30 cellular contexts compared by ENCODE assay signal in the genomic region with DNA sequence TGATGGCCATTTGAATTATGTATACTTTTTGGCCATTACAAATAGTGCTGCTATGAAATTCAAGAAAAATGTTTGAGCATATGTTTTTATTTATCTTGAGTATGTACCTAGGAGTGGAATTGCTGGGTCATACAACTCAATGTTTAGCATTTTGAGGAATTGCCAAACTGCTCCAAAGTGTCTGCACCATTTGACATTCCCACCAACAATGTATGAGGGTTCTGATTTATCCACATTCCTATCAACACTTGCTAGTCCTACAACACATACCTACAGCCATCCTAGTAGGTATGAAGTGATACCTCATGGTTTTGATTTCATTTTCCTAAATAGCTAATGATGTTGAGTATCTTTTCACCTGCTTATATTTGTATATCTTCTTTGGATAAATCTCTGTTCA.
DNase-seq lines count a peak whose midpoint lies in the region; ATAC-seq, FAIRE-seq and TF ChIP-seq lines count a peak whose summit lies in the region.
"Had no signal": no experiment of that assay in that cellular context is flagged by ENCODE, and none has a peak within 500 bp of the region (broad histone marks: within the 10 kb centered on the region; RNA-seq: fewer than 3 reads in every experiment).

No MANE protein-coding gene starts in this region.

- no peak overlapping the region for H3K14ac ChIP-seq in trophoblast cell (ENCODE audit: low read length)

- no peak for TF ChIP-seq POLR2A in A549 (IDR thresholded peaks at IDR 0.05; ENCODE audit: low read length)

- no peak overlapping the region for H3K4me3 ChIP-seq in A549
- no peak overlapping the region for H3K4me3 ChIP-seq in trophoblast cell (ENCODE audit: low read depth, low read length)
- H3K4me3 ChIP-seq: BLaER1; BLaER1 treated with 17β-estradiol and CSF1 and Interleukin-3, amounts not matched to agents 10 nM and 100 nM had no signal

- POLR2A ChIA-PET in A549 (lab: Yijun Ruan, JAX), result no interaction called here

- no peak overlapping the region for H3K4ac ChIP-seq in trophoblast cell (ENCODE audit: low read depth, low read length)

- no peak overlapping the region for H2AFZ ChIP-seq in trophoblast cell (ENCODE audit: insufficient read depth, low read length, poor library complexity)

- TF ChIP-seq CTCF in A549 (IDR thresholded peaks at IDR 0.05), result no peak

- DNase-seq in A549 (ENCODE audit: low read depth in 1 of 2, low spot score in 1 of 2) (no peak), trophoblast cell (peak; percentile 78 to 93)
- DNase-seq in activated CD8-positive, alpha-beta memory T cell treated with anti-CD3 and anti-CD28 coated beads for 24 hours, result no peak
- DNase-seq: 8988T; ACHN; AML-193; BE2C; C1 segment of cervical spinal cord; Caco-2; Calu3; CD4-positive, alpha-beta memory T cell; CD4-positive, alpha-beta T cell; CD4-positive, CD25-positive, alpha-beta regulatory T cell; CD8-positive, alpha-beta memory T cell; CD8-positive, alpha-beta T cell; COR-L47; DMS 273 treated with DMSO at 0.1 percent for 48 hours; DMS153; DMS53; DMS79; DMS79 treated with DMSO at 0.1 percent for 48 hours; DND-41; EL had no signal

- ATAC-seq in A549 (no peak), HG02678 (IDR thresholded peaks at IDR 0.05; ENCODE audit: unreplicated experiment) (no peak)
- ATAC-seq: CD8-positive, alpha-beta T cell had no signal

- H3K79me2 ChIP-seq in trophoblast cell (ENCODE audit: control insufficient read depth, insufficient read depth, low read length, poor library complexity), result no peaks in the 10 kb centered on the region

- H2AK5ac ChIP-seq in trophoblast cell (ENCODE audit: low read length), result no peak overlapping the region

- H2BK120ac ChIP-seq in trophoblast cell (ENCODE audit: insufficient read depth, low read length, poor library complexity), result no peak overlapping the region

- H4K91ac ChIP-seq in trophoblast cell (ENCODE audit: low read depth, low read length), result no peak overlapping the region

- H3K23ac ChIP-seq in trophoblast cell (ENCODE audit: low read length), result no peak overlapping the region

- H2BK12ac ChIP-seq in trophoblast cell (ENCODE audit: low read length), result no peak overlapping the region

- no peak overlapping the region for H4K8ac ChIP-seq in trophoblast cell (ENCODE audit: low read depth, low read length)

- TF ChIP-seq EP300 in A549 (IDR thresholded peaks at IDR 0.05), result no peak

- no peaks in the 10 kb centered on the region for H3K36me3 ChIP-seq in trophoblast cell (ENCODE audit: control insufficient read depth in 1 of 2, insufficient read depth in 2 of 2, low read length in 2 of 2)
- H3K36me3 ChIP-seq: BE2C; BLaER1; BLaER1 treated with 17β-estradiol and CSF1 and Interleukin-3, amounts not matched to agents 10 nM and 100 nM had no signal

- no peaks in the 10 kb centered on the region for H3K79me1 ChIP-seq in trophoblast cell (ENCODE audit: low read length)

- H3K27me3 ChIP-seq in trophoblast cell (ENCODE audit: insufficient read depth, low read length), result no peaks in the 10 kb centered on the region
- H3K27me3 ChIP-seq: BE2C; BLaER1; BLaER1 treated with 17β-estradiol and CSF1 and Interleukin-3, amounts not matched to agents 10 nM and 100 nM had no signal

- no peak overlapping the region for H3K18ac ChIP-seq in trophoblast cell (ENCODE audit: low read length)

- H3K9ac ChIP-seq in trophoblast cell (ENCODE audit: low read length), result no peak overlapping the region
- H3K9ac ChIP-seq: BLaER1; BLaER1 treated with 17β-estradiol and CSF1 and Interleukin-3, amounts not matched to agents 10 nM and 100 nM had no signal

- H3K27ac ChIP-seq in A549 (no peak overlapping the region), trophoblast cell (ENCODE audit: low read depth, low read length) (no peak overlapping the region)
- H3K27ac ChIP-seq: 22Rv1; BLaER1; BLaER1 treated with 17β-estradiol and CSF1 and Interleukin-3, amounts not matched to agents 10 nM and 100 nM; C4-2B had no signal

- no peak overlapping the region for H2BK5ac ChIP-seq in trophoblast cell (ENCODE audit: low read depth, low read length, poor library complexity)

- H3K4me2 ChIP-seq in A549 (no peak overlapping the region), trophoblast cell (ENCODE audit: low read length) (no peak overlapping the region)
- H3K4me2 ChIP-seq: BLaER1; BLaER1 treated with 17β-estradiol and CSF1 and Interleukin-3, amounts not matched to agents 10 nM and 100 nM had no signal

- H3K4me1 ChIP-seq in A549, result peaks cover 18% of the 10 kb centered on the region
- H3K4me1 ChIP-seq in trophoblast cell (ENCODE audit: control insufficient read depth in 1 of 2, insufficient read depth in 2 of 2, low read length in 2 of 2), result no peaks in the 10 kb centered on the region
- H3K4me1 ChIP-seq: BLaER1; BLaER1 treated with 17β-estradiol and CSF1 and Interleukin-3, amounts not matched to agents 10 nM and 100 nM; Caco-2 had no signal

- H3K9me3 ChIP-seq in A549 (no peaks in the 10 kb centered on the region), trophoblast cell (ENCODE audit: insufficient read depth, low read depth, low read length) (no peaks in the 10 kb centered on the region)
- H3K9me3 ChIP-seq: BE2C; BLaER1; BLaER1 treated with 17β-estradiol and CSF1 and Interleukin-3, amounts not matched to agents 10 nM and 100 nM; Caco-2 had no signal

- H4K12ac ChIP-seq in trophoblast cell (ENCODE audit: low read depth, low read length), result no peak overlapping the region

- peak; percentile 59 for FAIRE-seq in A549 (lab: Jason Lieb, UNC)
- FAIRE-seq: A204.1, D721Med had no signal

- CTCF ChIA-PET in A549 (lab: Yijun Ruan, JAX), result no interaction called here

- TF ChIP-seq RAD21 in A549 (conservative IDR thresholded peaks at IDR 0.05 in 1 of 2, IDR thresholded peaks at IDR 0.05 in 1 of 2), result no peak

TF ChIP-seq in A549, 52 proteins besides CTCF, POLR2A, EP300 and RAD21:
- TF ChIP-seq KDM5A (IDR thresholded peaks at IDR 0.05), result no peak
- no peak for TF ChIP-seq HEYL (CRISPR knock-in tag; IDR thresholded peaks at IDR 0.05)
- TF ChIP-seq CHD2 (IDR thresholded peaks at IDR 0.05; ENCODE audit: low read length, partially characterized antibody), result no peak
- no peak for TF ChIP-seq CEBPB (IDR thresholded peaks at IDR 0.05)
- TF ChIP-seq JUNB (IDR thresholded peaks at IDR 0.05), result no peak
- no peak for TF ChIP-seq TFCP2L1 (CRISPR knock-in tag; IDR thresholded peaks at IDR 0.05)
- no peak for TF ChIP-seq POLR2AphosphoS2 (conservative IDR thresholded peaks at IDR 0.05; ENCODE audit: low read length)
- no peak for TF ChIP-seq RNF2 (IDR thresholded peaks at IDR 0.05; ENCODE audit: borderline replicate concordance, low read depth)
- no peak for TF ChIP-seq NFE2L2 (conservative IDR thresholded peaks at IDR 0.05; ENCODE audit: low read length)
- TF ChIP-seq SREBF2 (IDR thresholded peaks at IDR 0.05), result no peak
- no peak for TF ChIP-seq HOXB5 (CRISPR knock-in tag; IDR thresholded peaks at IDR 0.05)
- no peak for TF ChIP-seq MAZ (IDR thresholded peaks at IDR 0.05; ENCODE audit: borderline replicate concordance, low read depth, low read length)
- no peak for TF ChIP-seq MYC (IDR thresholded peaks at IDR 0.05; ENCODE audit: borderline replicate concordance, low read length)

Comparison
In these comparisons a context has a peak if more than half of its experiments do, and no peak if none do; other contexts are left out.
1. DNase-seq: peak in trophoblast cell (2 of 2); none in A549 (0 of 2) and activated CD8-positive, alpha-beta memory T cell treated with anti-CD3 and anti-CD28 coated beads for 24 hours (single experiment).